In genomic region chr20:62792182-62792939, GRCh38 we compare ENCODE assay signal across 13 cellular contexts. TPM values are rescaled to one million over a fixed set of nuclear protein-coding genes. Genes with fewer than 3 reads are reported as not detected.
DNase-seq lines count a peak whose midpoint lies in the region; ATAC-seq, FAIRE-seq and TF ChIP-seq lines count a peak whose summit lies in the region.
"Had no signal": no experiment of that assay in that cellular context is flagged by ENCODE, and none has a peak within 500 bp of the region (broad histone marks: within the 10 kb centered on the region; RNA-seq: fewer than 3 reads in every experiment).

No MANE protein-coding gene starts in this region.

- whole genome bisulfite sequencing in trophoblast cell (ENCODE audit: extremely low coverage, insufficient coverage, insufficient read length), result no CpG with 5 or more reads among the region's 9 CpGs

- peaks cover 24% of the 10 kb centered on the region for H3K4me1 Mint-ChIP-seq in T-helper 2 cell treated with Interferon-gamma antibody and Interleukin-4, amounts not matched to agents 5 μg/mL and 100 μg/mL, for 36 hours (ENCODE audit: low read depth)

- no peak overlapping the region for H3K27ac ChIP-seq in colonic mucosa
- peak overlapping the region; percentile 67 for H3K27ac ChIP-seq in trophoblast cell (ENCODE audit: low read depth, low read length)
- H3K27ac ChIP-seq: 22Rv1, coronary artery, left lung had no signal

- H3K27me3 Mint-ChIP-seq in T-helper 2 cell treated with Interferon-gamma antibody and Interleukin-4, amounts not matched to agents 5 μg/mL and 100 μg/mL, for 36 hours (ENCODE audit: low read depth), result peaks cover 2% of the 10 kb centered on the region

- peak overlapping the region; percentile 90 for H3K27ac Mint-ChIP-seq in T-helper 2 cell treated with Interferon-gamma antibody and Interleukin-4, amounts not matched to agents 5 μg/mL and 100 μg/mL, for 36 hours
- H3K27ac Mint-ChIP-seq: progenitor cell of endocrine pancreas had no signal

- no peak for TF ChIP-seq CTCF in colonic mucosa (IDR thresholded peaks at IDR 0.05)

- H3K36me3 Mint-ChIP-seq in T-helper 2 cell treated with Interferon-gamma antibody and Interleukin-4, amounts not matched to agents 5 μg/mL and 100 μg/mL, for 36 hours (ENCODE audit: low read depth), result no peaks in the 10 kb centered on the region

- H3K14ac ChIP-seq in trophoblast cell (ENCODE audit: low read length), result peak overlapping the region; percentile 70

- peak overlapping the region; percentile 70 for H2BK120ac ChIP-seq in trophoblast cell (ENCODE audit: insufficient read depth, low read length, poor library complexity)

- peak overlapping the region; percentile 12 to 17 for H3K9ac ChIP-seq in colonic mucosa (ENCODE audit: low read depth in 2 of 2, low read length in 2 of 2)
- H3K9ac ChIP-seq in trophoblast cell (ENCODE audit: low read length), result no peak overlapping the region

- H2AFZ ChIP-seq in trophoblast cell (ENCODE audit: insufficient read depth, low read length, poor library complexity), result peak overlapping the region; percentile 23

- no peak for ATAC-seq in HG03097 (IDR thresholded peaks at IDR 0.05; ENCODE audit: low FRiP score, unreplicated experiment)

- peak overlapping the region; percentile 36 for H4K91ac ChIP-seq in trophoblast cell (ENCODE audit: low read depth, low read length)

- DNase-seq in T-helper 2 cell treated with Interferon-gamma antibody and Interleukin-4, amounts not matched to agents 5 μg/mL and 100 μg/mL, for 36 hours (ENCODE audit: low spot score), result no peak
- DNase-seq in T-helper 2 cell (no peak), RCC 7860 (ENCODE audit: low spot score) (peak; percentile 83), colonic mucosa (no peak), trophoblast cell (peak; percentile 51 to 54), D341Med (ENCODE audit: low spot score) (no peak), T-helper 9 cell (no peak)

- H3K36me3 ChIP-seq in colonic mucosa (no peaks in the 10 kb centered on the region), trophoblast cell (ENCODE audit: control insufficient read depth in 1 of 2, insufficient read depth in 2 of 2, low read length in 2 of 2) (no peaks in the 10 kb centered on the region)
- H3K36me3 ChIP-seq: gastroesophageal sphincter, left lung had no signal

- H3K23ac ChIP-seq in trophoblast cell (ENCODE audit: low read length), result no peak overlapping the region

- H3K9me3 Mint-ChIP-seq in T-helper 2 cell treated with Interferon-gamma antibody and Interleukin-4, amounts not matched to agents 5 μg/mL and 100 μg/mL, for 36 hours, result no peaks in the 10 kb centered on the region

- peak overlapping the region; percentile 92 for H2AK5ac ChIP-seq in trophoblast cell (ENCODE audit: low read length)

- intact Hi-C loops in colonic mucosa (cut with DNase I), result no loop called here

- peaks cover 8% of the 10 kb centered on the region for H3K4me1 ChIP-seq in colonic mucosa
- H3K4me1 ChIP-seq in trophoblast cell (ENCODE audit: control insufficient read depth in 1 of 2, insufficient read depth in 2 of 2, low read length in 2 of 2), result peaks cover 19 to 34% of the 10 kb centered on the region in 2 experiments

- H3K4me2 ChIP-seq in trophoblast cell (ENCODE audit: low read length), result peak overlapping the region; percentile 44

- H4K8ac ChIP-seq in trophoblast cell (ENCODE audit: low read depth, low read length), result peak overlapping the region; percentile 1

- peak overlapping the region; percentile 38 for H3K4me3 Mint-ChIP-seq in T-helper 2 cell treated with Interferon-gamma antibody and Interleukin-4, amounts not matched to agents 5 μg/mL and 100 μg/mL, for 36 hours

- H2BK12ac ChIP-seq in trophoblast cell (ENCODE audit: low read length), result peak overlapping the region; percentile 95

- peak overlapping the region; percentile 22 for H3K18ac ChIP-seq in trophoblast cell (ENCODE audit: low read length)

- no peak overlapping the region for H4K12ac ChIP-seq in trophoblast cell (ENCODE audit: low read depth, low read length)

- no peaks in the 10 kb centered on the region for H3K9me3 ChIP-seq in colonic mucosa
- peaks cover 3% of the 10 kb centered on the region for H3K9me3 ChIP-seq in trophoblast cell (ENCODE audit: insufficient read depth, low read depth, low read length)
- H3K9me3 ChIP-seq: gastroesophageal sphincter, left lung had no signal

- H3K4ac ChIP-seq in trophoblast cell (ENCODE audit: low read depth, low read length), result no peak overlapping the region

- H3K4me3 ChIP-seq in colonic mucosa (no peak overlapping the region), trophoblast cell (ENCODE audit: low read depth, low read length) (peak overlapping the region; percentile 11)
- H3K4me3 ChIP-seq: coronary artery, gastroesophageal sphincter, left lung had no signal

- peak; percentile 32 for FAIRE-seq in RCC 7860 (lab: Jason Lieb, UNC)

- H3K79me2 ChIP-seq in trophoblast cell (ENCODE audit: control insufficient read depth, insufficient read depth, low read length, poor library complexity), result peaks cover 5% of the 10 kb centered on the region

- H3K79me1 ChIP-seq in trophoblast cell (ENCODE audit: low read length), result peaks cover 22% of the 10 kb centered on the region

- H2BK5ac ChIP-seq in trophoblast cell (ENCODE audit: low read depth, low read length, poor library complexity), result no peak overlapping the region

- H3K27me3 ChIP-seq in colonic mucosa (no peaks in the 10 kb centered on the region), trophoblast cell (ENCODE audit: insufficient read depth, low read length) (no peaks in the 10 kb centered on the region)
- H3K27me3 ChIP-seq: gastroesophageal sphincter, left lung had no signal

RNA-seq across cellular contexts. Expression of gene MRGBP, which starts 3.9 kb away (rescaled TPM):
- 10 to 100 TPM; 11.0 to 12.0 TPM for total RNA-seq in colonic mucosa
- 13.3 and 13.7 TPM in 2 replicates for polyA plus RNA-seq in trophoblast cell (2013)

RNA-seq across cellular contexts. Expression of gene OGFR, which starts 12.3 kb away (rescaled TPM):
- total RNA-seq in colonic mucosa, result 10 to 100 TPM; 36.3 to 36.8 TPM
- 31.8 and 32.7 TPM in 2 replicates for polyA plus RNA-seq in trophoblast cell (2013)

RNA-seq across cellular contexts. Expression of gene COL9A3, which starts 24.5 kb away (rescaled TPM):
- 1 to 10 TPM; 2.7 to 3.6 TPM for total RNA-seq in colonic mucosa
- polyA plus RNA-seq in trophoblast cell (2013), result 243 and 264 TPM in 2 replicates

Comparison
In these comparisons a context has a peak if more than half of its experiments do, and no peak if none do; other contexts are left out.
1. DNase-seq: peak in RCC 7860 (single experiment) and trophoblast cell (2 of 2); none in T-helper 2 cell treated with Interferon-gamma antibody and Interleukin-4, amounts not matched to agents 5 μg/mL and 100 μg/mL, for 36 hours (single experiment), T-helper 2 cell (0 of 5), colonic mucosa (single experiment), D341Med (single experiment) and T-helper 9 cell (single experiment).